Comparison of ENCODE assay signal across 1 cellular context in the genomic region with DNA sequence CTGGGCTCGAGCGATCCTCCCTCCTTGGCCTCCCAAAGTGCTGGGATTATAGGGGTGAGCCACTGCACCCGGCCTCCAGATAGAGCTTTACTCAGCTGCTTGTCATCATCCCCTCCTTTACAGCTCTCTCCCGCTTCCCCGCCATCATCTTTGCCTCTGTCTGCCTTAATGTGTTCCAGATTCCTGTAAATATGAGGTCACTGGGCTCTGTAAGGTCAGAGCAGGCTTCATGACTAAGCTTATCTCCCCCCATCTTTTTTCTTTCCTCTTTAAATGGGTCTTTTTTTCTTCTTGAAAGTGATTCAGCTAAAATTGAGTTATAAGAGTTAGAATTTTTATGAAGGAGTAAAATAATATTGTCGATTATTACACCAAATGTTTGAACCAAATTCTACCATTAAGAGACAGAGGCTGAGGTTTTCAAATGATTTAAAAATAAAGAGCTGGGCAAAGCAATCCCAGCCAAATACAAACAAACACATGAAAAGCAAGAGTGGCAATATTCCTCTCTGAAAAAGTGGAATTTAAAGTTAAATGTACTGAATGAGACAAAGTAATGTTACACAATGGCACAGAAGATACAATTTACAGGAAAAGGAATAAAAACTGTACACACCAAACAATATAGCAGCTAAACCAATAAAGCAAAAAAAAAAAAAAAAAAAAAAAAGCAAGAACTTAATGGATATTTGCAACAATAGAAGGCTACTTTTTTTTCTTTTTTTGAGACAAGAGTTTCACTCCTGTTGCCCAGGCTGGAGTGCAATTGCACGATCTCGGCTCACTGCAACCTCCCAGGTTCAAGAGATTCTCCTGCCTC.
TF ChIP-seq lines count a peak whose summit lies in the region.

No MANE protein-coding gene starts in this region.

TF ChIP-seq in GM23338, 12 proteins besides CTCF, POLR2A, EP300 and RAD21 (continued from another document):
- TF ChIP-seq ZNF462 (CRISPR knock-in tag; IDR thresholded peaks at IDR 0.05) (no peak), ZNF331 (CRISPR knock-in tag; IDR thresholded peaks at IDR 0.05; ENCODE audit: low read depth) (no peak), POLR2AphosphoS5 (IDR thresholded peaks at IDR 0.05; ENCODE audit: low read depth) (no peak), EZH2phosphoT487 (IDR thresholded peaks at IDR 0.05; ENCODE audit: unreplicated experiment) (no peak), NANOG (IDR thresholded peaks at IDR 0.05; ENCODE audit: borderline replicate concordance) (no peak), EZH2 (IDR thresholded peaks at IDR 0.05; ENCODE audit: low read depth, unreplicated experiment) (no peak)
